11 cellular contexts compared by ENCODE assay signal in the genomic region with DNA sequence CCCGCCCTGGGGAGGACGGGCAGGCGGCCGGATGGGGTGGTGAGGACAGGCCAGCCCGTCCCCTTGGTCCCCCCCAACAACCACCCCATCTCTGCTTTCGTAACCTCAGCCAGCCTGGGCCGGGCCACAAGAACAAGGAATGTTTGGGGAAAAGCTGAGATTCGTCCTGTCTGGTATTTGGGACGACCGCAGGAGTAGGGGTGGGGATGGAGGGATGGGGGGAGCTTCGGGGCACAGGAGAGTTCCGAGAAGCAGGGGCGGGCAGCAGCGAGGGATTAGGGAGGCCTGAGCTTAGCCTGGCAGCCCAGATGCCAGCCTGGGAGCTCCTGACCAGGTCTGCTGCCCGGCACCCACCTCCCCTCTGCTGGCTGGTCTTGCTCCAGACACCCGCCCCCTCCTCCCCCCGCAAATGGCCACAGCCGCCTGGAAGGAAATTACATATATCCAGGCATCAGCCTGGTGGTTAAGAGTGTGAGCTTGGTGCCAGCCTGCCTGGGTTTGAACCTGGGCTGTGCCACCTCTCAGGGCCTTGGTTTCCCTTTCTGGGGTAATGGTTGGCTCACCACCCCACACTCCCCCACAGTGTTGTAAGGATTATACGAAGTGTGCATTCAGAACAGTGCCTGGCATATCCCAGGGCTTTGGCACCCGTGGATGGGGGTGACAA. TPM values are rescaled to one million over a fixed set of nuclear protein-coding genes. Genes with fewer than 3 reads are reported as not detected.
A peak's percentile ranks its signal among the peaks of the same experiment; 100 is the strongest.
DNase-seq lines count a peak whose midpoint lies in the region; ATAC-seq and TF ChIP-seq lines count a peak whose summit lies in the region.
"Had no signal": no experiment of that assay in that cellular context is flagged by ENCODE, and none has a peak within 500 bp of the region (broad histone marks: within the 10 kb centered on the region; RNA-seq: fewer than 3 reads in every experiment).

A gene with protein sequence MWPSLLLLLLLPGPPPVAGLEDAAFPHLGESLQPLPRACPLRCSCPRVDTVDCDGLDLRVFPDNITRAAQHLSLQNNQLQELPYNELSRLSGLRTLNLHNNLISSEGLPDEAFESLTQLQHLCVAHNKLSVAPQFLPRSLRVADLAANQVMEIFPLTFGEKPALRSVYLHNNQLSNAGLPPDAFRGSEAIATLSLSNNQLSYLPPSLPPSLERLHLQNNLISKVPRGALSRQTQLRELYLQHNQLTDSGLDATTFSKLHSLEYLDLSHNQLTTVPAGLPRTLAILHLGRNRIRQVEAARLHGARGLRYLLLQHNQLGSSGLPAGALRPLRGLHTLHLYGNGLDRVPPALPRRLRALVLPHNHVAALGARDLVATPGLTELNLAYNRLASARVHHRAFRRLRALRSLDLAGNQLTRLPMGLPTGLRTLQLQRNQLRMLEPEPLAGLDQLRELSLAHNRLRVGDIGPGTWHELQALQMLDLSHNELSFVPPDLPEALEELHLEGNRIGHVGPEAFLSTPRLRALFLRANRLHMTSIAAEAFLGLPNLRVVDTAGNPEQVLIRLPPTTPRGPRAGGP (minus strand): TSS at position 57 of the 667 bp plus-strand sequence. CDS start 236 bp downstream, outside the sequence.

- POLR2A ChIA-PET in BJ (lab: Charles Lee) (interaction anchor here (1.0 kb wide), 1 partner anchor 15 kb away, joined by 6 read pairs; no protein-coding TSS in a partner anchor), SK-N-SH (lab: Yijun Ruan, JAX) (interaction anchor here (0.6 to 2.2 kb wide), 9 partner anchors 9 to 164 kb away, joined by 3 to 24 read pairs (median 3); partner anchors contain the start of genes C19orf53, DCAF15 and IL27RA)

- H3K27me3 ChIP-seq in BJ (ENCODE audit: control insufficient read depth, insufficient read depth, low read length) (no peaks in the 10 kb centered on the region), SK-N-SH (ENCODE audit: insufficient read depth) (no peaks in the 10 kb centered on the region), neuronal stem cell (ENCODE audit: control insufficient read depth in 3 of 3, insufficient read depth in 3 of 3, low read depth in 1 of 3, low read length in 3 of 3) (peaks cover 0 to 2% (median 0%) of the 10 kb centered on the region in 3 experiments)

- H3K4me1 ChIP-seq in SK-N-SH (ENCODE audit: control insufficient read depth in 1 of 2, insufficient read depth in 2 of 2, low read depth in 1 of 2, low read length in 1 of 2) (peaks cover 0 to 26% of the 10 kb centered on the region in 2 experiments; a peak in 1 of 4 replicates), neuronal stem cell (ENCODE audit: control insufficient read depth in 2 of 2, insufficient read depth in 1 of 2, low read depth in 1 of 2, low read length in 2 of 2) (peaks cover 20 to 21% of the 10 kb centered on the region in 2 donors)

- H3K4me2 ChIP-seq in SK-N-SH (peak within 1 kb of the TSS; percentile 72; the same call in 1 of the 2 replicates), neuronal stem cell (ENCODE audit: insufficient read depth, low read length, poor library complexity, severe bottlenecking) (peak within 1 kb of the TSS; percentile 37)

- peak within 1 kb of the TSS; percentile 37 for H3K4ac ChIP-seq in neuronal stem cell (ENCODE audit: low read length)

- no peak within 1 kb of the TSS for H4K91ac ChIP-seq in neuronal stem cell (ENCODE audit: low read depth, low read length, poor library complexity)

- H3K14ac ChIP-seq in neuronal stem cell (ENCODE audit: low read length) = peak within 1 kb of the TSS; percentile 99

- no peak for TF ChIP-seq CTCF in BJ (IDR thresholded peaks at IDR 0.05; ENCODE audit: insufficient read depth, low read depth, low read length)
- no peak for TF ChIP-seq CTCF in SK-N-SH (IDR thresholded peaks at IDR 0.05)
- no peak for TF ChIP-seq CTCF in fibroblast of pulmonary artery (IDR thresholded peaks at IDR 0.05; ENCODE audit: low read length, missing control alignments)

- peak within 1 kb of the TSS; percentile 99 for H4K8ac ChIP-seq in neuronal stem cell (ENCODE audit: low read depth, low read length)

- H3K9me2 ChIP-seq in SK-N-SH = no peaks in the 10 kb centered on the region

- H3K4me3 ChIP-seq in BJ (ENCODE audit: low read depth, low read length) = peak within 1 kb of the TSS; percentile 64
- peak within 1 kb of the TSS; percentile 24 to 57 for H3K4me3 ChIP-seq in SK-N-SH (ENCODE audit: low read depth in 2 of 2, low read length in 1 of 2)
- peak within 1 kb of the TSS; percentile 35 for H3K4me3 ChIP-seq in fibroblast of pulmonary artery (replicated peaks; ENCODE audit: low read depth, low read length)
- H3K4me3 ChIP-seq in neuronal stem cell (ENCODE audit: low read length in 2 of 2) = peak within 1 kb of the TSS; percentile 24 to 34

- ATAC-seq in GM19455 (IDR thresholded peaks at IDR 0.05; ENCODE audit: unreplicated experiment) (no peak), HG03521 (IDR thresholded peaks at IDR 0.05; ENCODE audit: unreplicated experiment) (no peak)

- H3K27ac ChIP-seq in SK-N-SH (ENCODE audit: low read depth in 2 of 2, low read length in 1 of 2) = peak within 1 kb of the TSS; percentile 29 to 86; a peak in 3 of 4 replicates
- no peak within 1 kb of the TSS for H3K27ac ChIP-seq in neuronal stem cell (replicated peaks; ENCODE audit: low read length)

- CTCF ChIA-PET in BJ (lab: Yijun Ruan, JAX) (interaction anchor here (0.6 to 3.4 kb wide), 5 partner anchors 14 to 93 kb away, joined by 3 to 18 read pairs (median 4); partner anchors contain the start of genes DCAF15 and IL27RA), SK-N-SH (lab: Yijun Ruan, JAX) (interaction anchor here (0.6 to 2.4 kb wide), 16 partner anchors 10 to 134 kb away, joined by 3 to 17 read pairs (median 4); partner anchors contain the start of genes DCAF15, IL27RA and MISP3)

- H3K18ac ChIP-seq in neuronal stem cell (ENCODE audit: low read length) = peak within 1 kb of the TSS; percentile 90

- H3K36me3 ChIP-seq in BJ (ENCODE audit: control insufficient read depth, insufficient read depth, low read length) = peaks cover 7% of the 10 kb centered on the region
- no peaks in the 10 kb centered on the region for H3K36me3 ChIP-seq in SK-N-SH (replicated peaks in 1 of 2; ENCODE audit: control insufficient read depth in 1 of 2, insufficient read depth in 2 of 2, low read length in 1 of 2)
- peaks cover 0 to 4% of the 10 kb centered on the region in 2 donors for H3K36me3 ChIP-seq in neuronal stem cell (replicated peaks in 1 of 2; ENCODE audit: control insufficient read depth in 2 of 2, insufficient read depth in 2 of 2, low read length in 2 of 2)

- H3K9ac ChIP-seq in SK-N-SH (no peak within 1 kb of the TSS), neuronal stem cell (ENCODE audit: low read depth, low read length, poor library complexity) (peak within 1 kb of the TSS; percentile 81)

- peak within 1 kb of the TSS; percentile 81; the same call in 1 of the 2 replicates for H2AFZ ChIP-seq in SK-N-SH (ENCODE audit: low read depth)
- peak within 1 kb of the TSS; percentile 80 for H2AFZ ChIP-seq in neuronal stem cell (ENCODE audit: low read length)

- peak within 1 kb of the TSS; percentile 73 for H3K23ac ChIP-seq in neuronal stem cell (ENCODE audit: low read depth, low read length, poor library complexity)

- no peaks in the 10 kb centered on the region for H4K20me1 ChIP-seq in SK-N-SH (ENCODE audit: insufficient read depth)

- peak within 1 kb of the TSS; percentile 94 for H2BK12ac ChIP-seq in neuronal stem cell (ENCODE audit: low read length)

- H3F3A ChIP-seq in SK-N-SH (replicated peaks; ENCODE audit: insufficient read depth) = no peaks in the 10 kb centered on the region

- no peaks in the 10 kb centered on the region for H3K79me1 ChIP-seq in neuronal stem cell (ENCODE audit: low read depth, low read length)

- no peaks in the 10 kb centered on the region for H3K9me3 ChIP-seq in SK-N-SH
- peaks cover 2 to 4% of the 10 kb centered on the region in 2 donors for H3K9me3 ChIP-seq in neuronal stem cell (replicated peaks in 1 of 2; ENCODE audit: control insufficient read depth in 2 of 2, insufficient read depth in 1 of 2, low read depth in 1 of 2, low read length in 2 of 2)

- peak in 1 of 2 experiments; percentile 24; a peak in 1 of 4 replicates for TF ChIP-seq EP300 in SK-N-SH (IDR thresholded peaks at IDR 0.05; ENCODE audit: borderline replicate concordance in 1 of 2, low read depth in 1 of 2, low read length in 1 of 2)

- DNase-seq in BJ (ENCODE audit: low read depth) (peak; percentile 48), SK-N-SH (peak; percentile 86), fibroblast of pulmonary artery (ENCODE audit: low read depth) (peak; percentile 64), neuronal stem cell (ENCODE audit: low spot score) (no peak), germinal center (ENCODE audit: low spot score) (no peak), DMS79 treated with DMSO at 0.1 percent for 48 hours (lab: John Stamatoyannopoulos, UW) (no peak)
- DNase-seq: activated B cell treated with CpG ODN at 0.5 μM for 24 hours; activated naive CD4-positive, alpha-beta T cell treated with anti-CD3 and anti-CD28 coated beads, Interleukin-2, amount 10 ng/mL, durations not matched to agents 7 days and 5 days; NK-92 treated with Interleukin-12 subunit alpha and Interleukin-12 subunit beta, amount 100 ng/mL, for 24 hours had no signal

- peak within 1 kb of the TSS; percentile 66 for H2BK5ac ChIP-seq in neuronal stem cell (ENCODE audit: low read length)

- H3K79me2 ChIP-seq in SK-N-SH (ENCODE audit: insufficient read depth) = no peaks in the 10 kb centered on the region

- TF ChIP-seq RAD21 in SK-N-SH (IDR thresholded peaks at IDR 0.05; ENCODE audit: low read length) = peak; percentile 24; the same call in 1 of the 2 replicates

- peak within 1 kb of the TSS; percentile 86 for H2AK5ac ChIP-seq in neuronal stem cell (ENCODE audit: low read depth, low read length)

- H2BK120ac ChIP-seq in neuronal stem cell (ENCODE audit: low read depth, low read length) = peak within 1 kb of the TSS; percentile 67

- WGBS in SK-N-SH (ENCODE audit: low lambda C conversion rate) = 20% methylated on average over 15 of the region's 20 CpGs
- no CpG with 5 or more reads among the region's 20 CpGs for WGBS in neuronal stem cell (ENCODE audit: extremely low coverage in 2 of 2, insufficient read length in 2 of 2, insufficient replicate concordance in 1 of 2), 2 donors

- peak within 1 kb of the TSS; percentile 97 for H2BK15ac ChIP-seq in neuronal stem cell (ENCODE audit: low read length)

TF ChIP-seq in SK-N-SH, 30 proteins besides CTCF, POLR2A, EP300 and RAD21:
- no peak for TF ChIP-seq RFX5 (IDR thresholded peaks at IDR 0.05; ENCODE audit: low read length)
- TF ChIP-seq POLR2AphosphoS5 (IDR thresholded peaks at IDR 0.05; ENCODE audit: low read depth, low read length) = peak; percentile 11; the same call in 1 of the 2 replicates

RNA-seq across cellular contexts. Expression of the gene that starts here (rescaled TPM):
- polyA plus RNA-seq in BJ (2011; rRNA removed) (12.5 and 18.6 TPM in 2 replicates), SK-N-SH (2012; rRNA removed) (4.2 and 7.5 TPM in 2 replicates)
- polyA minus RNA-seq in BJ (2011; rRNA and poly(A)+ RNA removed) = 5.2 and 5.5 TPM in 2 replicates
- polyA plus RNA-seq in SK-N-SH (2012; cell fraction: cytosol; rRNA removed) = 5.1 and 7.2 TPM in 2 replicates
- polyA plus RNA-seq in SK-N-SH (2012; cell fraction: nucleus; rRNA removed) = 11.8 and 14.5 TPM in 2 replicates
- polyA plus RNA-seq in neuronal stem cell (2013, experiment 1 of 2) = 2.8 TPM
- 2.8 TPM for polyA plus RNA-seq in neuronal stem cell (2013, experiment 2 of 2)

Comparison
In these comparisons a context has a peak if more than half of its experiments do, and no peak if none do; other contexts are left out.
1. DNase-seq: peak in BJ (single experiment), SK-N-SH (single experiment) and fibroblast of pulmonary artery (single experiment); none in neuronal stem cell (single experiment), germinal center (single experiment) and DMS79 treated with DMSO at 0.1 percent for 48 hours (single experiment).
2. Peak in every context shown above with its lines, with median percentiles within 50 percentile points of each other: H3K4me3 ChIP-seq.